In genomic region chr11:1674879-1675235, GRCh38 we compare ENCODE assay signal across 25 cellular contexts. TPM values are rescaled to one million over a fixed set of nuclear protein-coding genes. Genes with fewer than 3 reads are reported as not detected.
"Had no signal": no experiment of that assay in that cellular context is flagged by ENCODE, and none has a peak within 500 bp of the region (broad histone marks: within the 10 kb centered on the region; RNA-seq: fewer than 3 reads in every experiment).

No MANE protein-coding gene starts in this region.

- H3K4me1 ChIP-seq: breast epithelium, esophagus squamous epithelium, gastrocnemius medialis, parathyroid adenoma, vagina had no signal

- ATAC-seq: gastrocnemius medialis; left colon; natural killer cell treated with Interleukin-12 subunit alpha and Interleukin-12 subunit beta and Interleukin-15 and Interleukin-18, amount 100 ng/mL, for 72 hours; stimulated activated naive CD8-positive, alpha-beta T cell treated with anti-CD3 and anti-CD28 coated beads, Interleukin-15, amount 100 ng/mL, for 72 hours had no signal

- H3K27ac ChIP-seq: breast epithelium, coronary artery, esophagus squamous epithelium, gastrocnemius medialis, parathyroid adenoma, vagina had no signal

- H2AFZ ChIP-seq: parathyroid adenoma had no signal

- DNase-seq: activated CD4-positive, alpha-beta memory T cell treated with anti-CD3 and anti-CD28 coated beads for 36 hours; activated CD4-positive, alpha-beta T cell treated with anti-CD3 and anti-CD28 coated beads for 48 hours; activated naive CD4-positive, alpha-beta T cell treated with Interleukin-2 at 50 U/mL for 16 hours; activated naive CD8-positive, alpha-beta T cell treated with anti-CD3 and anti-CD28 coated beads, Interleukin-2, amount 10 ng/mL, durations not matched to agents 7 days and 5 days; activated T-cell treated with anti-CD3 and anti-CD28 coated beads, Interleukin-2, amount 50 U/mL, for 48 hours; amniotic stem cell; esophagus squamous epithelium; gastrocnemius medialis; hypothalamus; left colon; midbrain; nucleus accumbens; stimulated activated CD4-positive, alpha-beta T cell treated with anti-CD3 and anti-CD28 coated beads, Interleukin-12 subunit alpha, Interleukin-12 subunit beta, amount 100 ng/mL, for 4 hours; stimulated activated CD4-positive, alpha-beta T cell treated with anti-CD3 and anti-CD28 coated beads, Interleukin-4, amount 100 ng/mL, for 4 hours; stimulated activated naive CD8-positive, alpha-beta T cell treated with anti-CD3 and anti-CD28 coated beads, Interleukin-15, amount 100 ng/mL, for 72 hours; trophoblast cell had no signal

- H3K36me3 ChIP-seq: breast epithelium, esophagus squamous epithelium, gastrocnemius medialis, vagina had no signal

- H3K4me3 ChIP-seq: breast epithelium, coronary artery, esophagus squamous epithelium, gastrocnemius medialis, lung, vagina had no signal

- H3K27me3 ChIP-seq: vagina had no signal

- H3K9me3 ChIP-seq: breast epithelium, esophagus squamous epithelium, gastrocnemius medialis, vagina had no signal

- H3K9ac ChIP-seq: parathyroid adenoma had no signal

RNA-seq across cellular contexts. Expression of gene KRTAP5-6, which starts 22.1 kb away (rescaled TPM):
- total RNA-seq: activated CD4-positive, alpha-beta memory T cell treated with anti-CD3 and anti-CD28 coated beads for 36 hours; activated naive CD8-positive, alpha-beta T cell treated with anti-CD3 and anti-CD28 coated beads, Interleukin-2, amount 10 ng/mL, durations not matched to agents 7 days and 5 days; breast epithelium; endodermal cell; esophagus squamous epithelium; gastrocnemius medialis; left colon; lung; natural killer cell treated with Interleukin-12 subunit alpha and Interleukin-12 subunit beta and Interleukin-15 and Interleukin-18, amount 100 ng/mL, for 72 hours; renal cortical epithelial cell; T-helper 2 cell treated with Interferon-gamma antibody and Interleukin-4, amounts not matched to agents 100 ng/mL and 5 ng/mL, for 36 hours; vagina had no signal
- polyA plus RNA-seq: lung had no signal

RNA-seq across cellular contexts. Expression of gene KRTAP5-5, which starts 45.3 kb away (rescaled TPM):
- total RNA-seq: activated CD4-positive, alpha-beta memory T cell treated with anti-CD3 and anti-CD28 coated beads for 36 hours; activated naive CD8-positive, alpha-beta T cell treated with anti-CD3 and anti-CD28 coated beads, Interleukin-2, amount 10 ng/mL, durations not matched to agents 7 days and 5 days; breast epithelium; endodermal cell; esophagus squamous epithelium; gastrocnemius medialis; lung; natural killer cell treated with Interleukin-12 subunit alpha and Interleukin-12 subunit beta and Interleukin-15 and Interleukin-18, amount 100 ng/mL, for 72 hours; renal cortical epithelial cell; T-helper 2 cell treated with Interferon-gamma antibody and Interleukin-4, amounts not matched to agents 100 ng/mL and 5 ng/mL, for 36 hours; vagina had no signal
- polyA plus RNA-seq: lung had no signal

RNA-seq across cellular contexts. Expression of gene KRTAP5-4, which starts 52.9 kb away (rescaled TPM):
- total RNA-seq: activated CD4-positive, alpha-beta memory T cell treated with anti-CD3 and anti-CD28 coated beads for 36 hours; activated naive CD8-positive, alpha-beta T cell treated with anti-CD3 and anti-CD28 coated beads, Interleukin-2, amount 10 ng/mL, durations not matched to agents 7 days and 5 days; breast epithelium; endodermal cell; esophagus squamous epithelium; gastrocnemius medialis; left colon; lung; natural killer cell treated with Interleukin-12 subunit alpha and Interleukin-12 subunit beta and Interleukin-15 and Interleukin-18, amount 100 ng/mL, for 72 hours; renal cortical epithelial cell; T-helper 2 cell treated with Interferon-gamma antibody and Interleukin-4, amounts not matched to agents 100 ng/mL and 5 ng/mL, for 36 hours; vagina had no signal
- polyA plus RNA-seq: lung had no signal
